28 cellular contexts compared by ENCODE assay signal in the genomic region with DNA sequence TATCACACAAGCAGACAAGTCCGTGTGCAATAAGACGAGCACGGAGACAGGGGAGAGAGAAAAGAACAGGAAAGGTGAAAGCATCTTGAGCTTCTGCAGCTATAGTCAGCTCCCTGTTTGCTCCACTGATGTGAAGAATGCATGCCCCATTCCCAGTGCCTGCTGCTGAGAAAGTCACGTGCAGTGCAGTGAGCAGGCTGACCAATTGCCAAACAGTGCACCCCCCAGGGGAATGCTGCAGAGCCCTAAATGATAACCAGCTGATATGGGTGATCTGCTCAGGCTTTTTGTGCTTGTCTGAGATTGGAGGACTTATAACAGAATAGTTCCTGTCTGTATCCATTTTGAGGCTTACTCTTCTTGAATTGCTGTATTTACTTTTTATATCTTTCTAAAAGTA.
DNase-seq lines count a peak whose midpoint lies in the region; ATAC-seq and TF ChIP-seq lines count a peak whose summit lies in the region.
"Had no signal": no experiment of that assay in that cellular context is flagged by ENCODE, and none has a peak within 500 bp of the region (broad histone marks: within the 10 kb centered on the region; RNA-seq: fewer than 3 reads in every experiment).

No MANE protein-coding gene starts in this region.

- CTCF ChIA-PET in SK-N-SH (lab: Yijun Ruan, JAX), result no interaction called here

- no peaks in the 10 kb centered on the region for H3K27me3 ChIP-seq in SK-N-SH (ENCODE audit: insufficient read depth)
- no peaks in the 10 kb centered on the region for H3K27me3 ChIP-seq in neuronal stem cell (ENCODE audit: control insufficient read depth in 3 of 3, insufficient read depth in 3 of 3, low read depth in 1 of 3, low read length in 3 of 3)
- H3K27me3 ChIP-seq: adrenal gland, brain microvascular endothelial cell, suprapubic skin, upper lobe of left lung had no signal

- H3F3A ChIP-seq in SK-N-SH (replicated peaks; ENCODE audit: insufficient read depth), result no peaks in the 10 kb centered on the region

- H3K4me1 Mint-ChIP-seq in chondrocyte (ENCODE audit: low read depth), result peaks cover 7% of the 10 kb centered on the region
- H3K4me1 Mint-ChIP-seq: CD4-positive, CD25-positive, alpha-beta regulatory T cell; naive thymus-derived CD4-positive, alpha-beta T cell; stimulated activated naive B cell treated with anti-CD40 and anti-IgM and Interleukin-4, amounts not matched to agents 10 μg/mL and 1 μg/mL and 100 μg/mL, for 72 hours had no signal

- TF ChIP-seq CTCF in SK-N-SH (IDR thresholded peaks at IDR 0.05) (no peak), chondrocyte (IDR thresholded peaks at IDR 0.05) (no peak)

- no peak overlapping the region for H2AFZ ChIP-seq in SK-N-SH (ENCODE audit: low read depth)
- H2AFZ ChIP-seq in neuronal stem cell (ENCODE audit: low read length), result peak overlapping the region; percentile 25
- H2AFZ ChIP-seq: GM23248 had no signal

- H3K9me2 ChIP-seq in SK-N-SH, result no peaks in the 10 kb centered on the region

- POLR2A ChIA-PET in SK-N-SH (lab: Yijun Ruan, JAX), result no interaction called here

- peak overlapping the region in 1 of 2 experiments; percentile 58; a peak in 1 of 4 replicates for H3K27ac ChIP-seq in SK-N-SH (ENCODE audit: low read depth in 2 of 2, low read length in 1 of 2)
- no peak overlapping the region for H3K27ac ChIP-seq in neuronal stem cell (replicated peaks; ENCODE audit: low read length)
- H3K27ac ChIP-seq: adrenal gland, brain microvascular endothelial cell, GM23248, SK-N-MC, skin epidermis, suprapubic skin, upper lobe of left lung had no signal

- no peak overlapping the region for H3K18ac ChIP-seq in neuronal stem cell (ENCODE audit: low read length)

- H3K9me3 ChIP-seq in SK-N-SH, result no peaks in the 10 kb centered on the region
- H3K9me3 ChIP-seq in neuronal stem cell (replicated peaks in 1 of 2; ENCODE audit: control insufficient read depth in 2 of 2, insufficient read depth in 1 of 2, low read depth in 1 of 2, low read length in 2 of 2), result no peaks in the 10 kb centered on the region
- H3K9me3 ChIP-seq: adrenal gland, suprapubic skin, upper lobe of left lung had no signal

- no peak overlapping the region for H4K91ac ChIP-seq in neuronal stem cell (ENCODE audit: low read depth, low read length, poor library complexity)

- no peak for ATAC-seq in activated naive CD4-positive, alpha-beta T cell treated with anti-CD3 and anti-CD28 coated beads, Interleukin-2, amount 50 U/mL, for 72 hours
- ATAC-seq in HG03571 (IDR thresholded peaks at IDR 0.05; ENCODE audit: unreplicated experiment) (no peak), HG02981 (IDR thresholded peaks at IDR 0.05; ENCODE audit: unreplicated experiment) (no peak)
- ATAC-seq: activated CD8-positive, alpha-beta T cell treated with anti-CD3 and anti-CD28 coated beads for 36 hours; naive thymus-derived CD4-positive, alpha-beta T cell; stimulated activated naive B cell treated with anti-CD40 and anti-IgM and Interleukin-4, amounts not matched to agents 10 μg/mL and 1 μg/mL and 100 μg/mL, for 72 hours; T-helper 17 cell had no signal

- intact Hi-C loops in head of caudate nucleus (cut with DNase I), result no loop called here

- H2BK5ac ChIP-seq in neuronal stem cell (ENCODE audit: low read length), result no peak overlapping the region

- no peak overlapping the region for H3K4ac ChIP-seq in neuronal stem cell (ENCODE audit: low read length)

- no peaks in the 10 kb centered on the region for H4K20me1 ChIP-seq in SK-N-SH (ENCODE audit: insufficient read depth)

- H3K36me3 ChIP-seq in SK-N-SH (replicated peaks in 1 of 2; ENCODE audit: control insufficient read depth in 1 of 2, insufficient read depth in 2 of 2, low read length in 1 of 2) (no peaks in the 10 kb centered on the region), neuronal stem cell (replicated peaks in 1 of 2; ENCODE audit: control insufficient read depth in 2 of 2, insufficient read depth in 2 of 2, low read length in 2 of 2) (no peaks in the 10 kb centered on the region)
- H3K36me3 ChIP-seq: adrenal gland, brain microvascular endothelial cell, suprapubic skin, upper lobe of left lung had no signal

- no peak overlapping the region for H2BK15ac ChIP-seq in neuronal stem cell (ENCODE audit: low read length)

- no peak overlapping the region for H2BK120ac ChIP-seq in neuronal stem cell (ENCODE audit: low read depth, low read length)

- no peak overlapping the region for H3K4me3 ChIP-seq in SK-N-SH (ENCODE audit: low read depth in 2 of 2, low read length in 1 of 2)
- no peak overlapping the region for H3K4me3 ChIP-seq in neuronal stem cell (ENCODE audit: low read length in 2 of 2)
- H3K4me3 ChIP-seq: adrenal gland, GM23248, SK-N-MC, skin epidermis, suprapubic skin, upper lobe of left lung had no signal

- 38% methylated on average over 4 of the region's 4 CpGs for WGBS in SK-N-SH (ENCODE audit: low lambda C conversion rate)
- no CpG with 5 or more reads among the region's 4 CpGs for WGBS in neuronal stem cell (ENCODE audit: extremely low coverage in 2 of 2, insufficient read length in 2 of 2, insufficient replicate concordance in 1 of 2), 2 donors

- H3K4me1 ChIP-seq in SK-N-SH (ENCODE audit: control insufficient read depth in 1 of 2, insufficient read depth in 2 of 2, low read depth in 1 of 2, low read length in 1 of 2), result peaks cover 0 to 6% of the 10 kb centered on the region in 2 experiments; a peak in 2 of 4 replicates
- peaks cover 9 to 18% of the 10 kb centered on the region in 2 donors for H3K4me1 ChIP-seq in neuronal stem cell (ENCODE audit: control insufficient read depth in 2 of 2, insufficient read depth in 1 of 2, low read depth in 1 of 2, low read length in 2 of 2)
- H3K4me1 ChIP-seq: adrenal gland, suprapubic skin, upper lobe of left lung had no signal

- TF ChIP-seq RAD21 in SK-N-SH (IDR thresholded peaks at IDR 0.05; ENCODE audit: low read length), result peak; percentile 41

- peak in 1 of 2 experiments; percentile 81; a peak in 1 of 4 replicates for TF ChIP-seq EP300 in SK-N-SH (IDR thresholded peaks at IDR 0.05; ENCODE audit: borderline replicate concordance in 1 of 2, low read depth in 1 of 2, low read length in 1 of 2)

- no peak overlapping the region for H3K4me3 Mint-ChIP-seq in chondrocyte (ENCODE audit: unreplicated experiment)
- H3K4me3 Mint-ChIP-seq: activated CD8-positive, alpha-beta T cell treated with anti-CD3 and anti-CD28 coated beads for 36 hours; activated T-helper 1 cell treated with anti-CD3 and anti-CD28 coated beads, Interleukin-12 subunit alpha, Interleukin-12 subunit beta, Interleukin-2, Interleukin-4 antibody, amounts not matched to agents 30 ng/mL and 10 ng/mL and 1 ng/mL, durations not matched to agents 14 hours and 24 hours and 36 hours; CD4-positive, CD25-positive, alpha-beta regulatory T cell; HFFc6; naive thymus-derived CD4-positive, alpha-beta T cell; stimulated activated naive B cell treated with anti-CD40 and anti-IgM and Interleukin-4, amounts not matched to agents 10 μg/mL and 1 μg/mL and 100 μg/mL, for 72 hours; T-helper 17 cell had no signal

- no peak overlapping the region for H2AK5ac ChIP-seq in neuronal stem cell (ENCODE audit: low read depth, low read length)

- no peak overlapping the region for H3K4me2 ChIP-seq in SK-N-SH
- H3K4me2 ChIP-seq in neuronal stem cell (ENCODE audit: insufficient read depth, low read length, poor library complexity, severe bottlenecking), result no peak overlapping the region

- H3K27ac Mint-ChIP-seq in chondrocyte (ENCODE audit: unreplicated experiment), result no peak overlapping the region
- no peak overlapping the region for H3K27ac Mint-ChIP-seq in activated naive CD4-positive, alpha-beta T cell treated with anti-CD3 and anti-CD28 coated beads, Interleukin-2, amount 50 U/mL, for 72 hours
- H3K27ac Mint-ChIP-seq: activated CD8-positive, alpha-beta T cell treated with anti-CD3 and anti-CD28 coated beads for 36 hours; activated T-helper 1 cell treated with anti-CD3 and anti-CD28 coated beads, Interleukin-12 subunit alpha, Interleukin-12 subunit beta, Interleukin-2, Interleukin-4 antibody, amounts not matched to agents 30 ng/mL and 10 ng/mL and 1 ng/mL, durations not matched to agents 14 hours and 24 hours and 36 hours; CD4-positive, CD25-positive, alpha-beta regulatory T cell; HFFc6; naive thymus-derived CD4-positive, alpha-beta T cell; stimulated activated naive B cell treated with anti-CD40 and anti-IgM and Interleukin-4, amounts not matched to agents 10 μg/mL and 1 μg/mL and 100 μg/mL, for 72 hours; T-helper 17 cell had no signal

- DNase-seq in AG20443 (ENCODE audit: low spot score), result peak; percentile 19
- peak; percentile 87 for DNase-seq in SK-N-SH
- DNase-seq in head of caudate nucleus, result peak in 39 of 42 donors; percentile 16 to 82 (median 60)
- no peak for DNase-seq in neuronal stem cell (ENCODE audit: low spot score)
- no peak for DNase-seq in chondrocyte (ENCODE audit: low spot score)
- DNase-seq in activated naive CD4-positive, alpha-beta T cell treated with anti-CD3 and anti-CD28 coated beads, Interleukin-2, amount 50 U/mL, for 72 hours (ENCODE audit: low spot score in 2 of 2), result no peak
- DNase-seq: activated CD8-positive, alpha-beta memory T cell treated with anti-CD3 and anti-CD28 coated beads, Interleukin-2, amount 50 U/mL, for 48 hours; activated CD8-positive, alpha-beta T cell treated with anti-CD3 and anti-CD28 coated beads for 36 hours; activated naive CD4-positive, alpha-beta T cell treated with Interleukin-2 at 50 U/mL for 16 hours; adrenal gland; brain microvascular endothelial cell; CD4-positive, CD25-positive, alpha-beta regulatory T cell; GM23248; HFFc6; naive thymus-derived CD4-positive, alpha-beta T cell; NCI-H146; NCI-H2171; NCI-H510A; occipital lobe; stimulated activated naive B cell treated with anti-CD40 and anti-IgM and Interleukin-4, amounts not matched to agents 10 μg/mL and 1 μg/mL and 100 μg/mL, for 72 hours; T-helper 17 cell; upper lobe of left lung had no signal

- no peak overlapping the region for H3K14ac ChIP-seq in neuronal stem cell (ENCODE audit: low read length)

- no peaks in the 10 kb centered on the region for H3K27me3 Mint-ChIP-seq in chondrocyte (ENCODE audit: low read depth)
- H3K27me3 Mint-ChIP-seq: activated CD8-positive, alpha-beta T cell treated with anti-CD3 and anti-CD28 coated beads for 36 hours; CD4-positive, CD25-positive, alpha-beta regulatory T cell; stimulated activated naive B cell treated with anti-CD40 and anti-IgM and Interleukin-4, amounts not matched to agents 10 μg/mL and 1 μg/mL and 100 μg/mL, for 72 hours had no signal

- no peak overlapping the region for H2BK12ac ChIP-seq in neuronal stem cell (ENCODE audit: low read length)

- H3K9ac ChIP-seq in SK-N-SH (no peak overlapping the region), neuronal stem cell (ENCODE audit: low read depth, low read length, poor library complexity) (no peak overlapping the region)
- H3K9ac ChIP-seq: GM23248 had no signal

- H3K79me1 ChIP-seq in neuronal stem cell (ENCODE audit: low read depth, low read length), result peaks cover 3% of the 10 kb centered on the region

- H3K79me2 ChIP-seq in SK-N-SH (ENCODE audit: insufficient read depth), result no peaks in the 10 kb centered on the region

- H3K36me3 Mint-ChIP-seq in chondrocyte (ENCODE audit: low read depth), result no peaks in the 10 kb centered on the region
- peaks cover 0 to 3% of the 10 kb centered on the region in 2 donors for H3K36me3 Mint-ChIP-seq in activated naive CD4-positive, alpha-beta T cell treated with anti-CD3 and anti-CD28 coated beads, Interleukin-2, amount 50 U/mL, for 72 hours
- H3K36me3 Mint-ChIP-seq: CD4-positive, CD25-positive, alpha-beta regulatory T cell; naive thymus-derived CD4-positive, alpha-beta T cell; stimulated activated naive B cell treated with anti-CD40 and anti-IgM and Interleukin-4, amounts not matched to agents 10 μg/mL and 1 μg/mL and 100 μg/mL, for 72 hours had no signal

- no peak overlapping the region for H3K23ac ChIP-seq in neuronal stem cell (ENCODE audit: low read depth, low read length, poor library complexity)

- no peak overlapping the region for H4K8ac ChIP-seq in neuronal stem cell (ENCODE audit: low read depth, low read length)

- H3K9me3 Mint-ChIP-seq in chondrocyte (ENCODE audit: low read depth), result no peaks in the 10 kb centered on the region
- H3K9me3 Mint-ChIP-seq in activated naive CD4-positive, alpha-beta T cell treated with anti-CD3 and anti-CD28 coated beads, Interleukin-2, amount 50 U/mL, for 72 hours, result peaks cover 0 to 3% of the 10 kb centered on the region in 2 donors
- H3K9me3 Mint-ChIP-seq: activated CD8-positive, alpha-beta T cell treated with anti-CD3 and anti-CD28 coated beads for 36 hours; activated T-helper 1 cell treated with anti-CD3 and anti-CD28 coated beads, Interleukin-12 subunit alpha, Interleukin-12 subunit beta, Interleukin-2, Interleukin-4 antibody, amounts not matched to agents 30 ng/mL and 10 ng/mL and 1 ng/mL, durations not matched to agents 14 hours and 24 hours and 36 hours had no signal

Comparison
In these comparisons a context has a peak if more than half of its experiments do, and no peak if none do; other contexts are left out.
1. DNase-seq: peak in AG20443 (single experiment), SK-N-SH (single experiment) and head of caudate nucleus (39 of 42); none in neuronal stem cell (single experiment), chondrocyte (single experiment) and activated naive CD4-positive, alpha-beta T cell treated with anti-CD3 and anti-CD28 coated beads, Interleukin-2, amount 50 U/mL, for 72 hours (0 of 2).